ENCODE assay signal across 8 cellular contexts in the genomic region with DNA sequence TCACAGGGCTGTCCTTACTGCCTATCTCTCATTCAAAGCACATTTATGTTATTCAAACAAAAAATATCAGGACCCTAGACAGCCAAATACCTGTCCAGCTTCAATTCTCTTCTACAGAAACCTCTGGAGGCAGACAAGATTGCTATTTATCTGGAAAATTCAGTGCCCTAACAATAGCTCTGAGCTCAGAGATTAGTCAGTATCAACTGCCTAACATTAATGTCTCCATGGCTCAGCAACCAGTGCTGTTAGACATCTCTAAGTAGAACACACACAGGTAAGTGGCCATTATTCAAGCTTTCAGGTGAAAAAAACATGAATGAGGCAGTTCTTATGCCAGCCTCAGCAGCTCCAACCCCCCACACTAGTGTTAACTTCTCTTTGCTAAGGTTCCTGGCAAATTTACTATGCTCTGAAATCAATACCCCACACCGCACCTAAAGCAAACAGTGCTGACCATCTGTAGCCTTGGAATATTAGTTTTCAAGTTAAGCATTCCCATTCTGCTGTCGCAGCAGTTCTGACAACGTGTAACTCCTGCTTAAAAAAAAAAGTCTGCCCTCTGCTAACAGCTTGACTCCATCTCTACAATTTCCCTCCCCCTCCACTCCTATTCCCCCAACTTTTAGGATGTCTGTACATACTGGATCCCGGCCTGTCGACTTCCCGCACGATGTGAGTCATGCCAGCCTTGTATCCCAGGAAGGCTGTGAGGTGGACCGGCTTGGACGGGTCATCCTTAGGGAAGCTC. TPM values are rescaled to one million over a fixed set of nuclear protein-coding genes. Genes with fewer than 3 reads are reported as not detected.
A peak's percentile ranks its signal among the peaks of the same experiment; 100 is the strongest.
DNase-seq lines count a peak whose midpoint lies in the region; ATAC-seq and TF ChIP-seq lines count a peak whose summit lies in the region.

No MANE protein-coding gene starts in this region.

- DNase-seq in CD14-positive monocyte (ENCODE audit: low spot score) (no peak), LNCaP clone FGC (ENCODE audit: low read depth) (no peak), natural killer cell (no peak), T1000 (lab: John Stamatoyannopoulos, UW) (no peak), mucosa of gallbladder (ENCODE audit: low spot score) (no peak), NCI-H524 (lab: John Stamatoyannopoulos, UW) (no peak), NCI-H2081 (lab: John Stamatoyannopoulos, UW) (no peak)

- ATAC-seq in natural killer cell: no peak

- intact Hi-C loops in CD14-positive monocyte (cut with micrococcal nuclease) (loop anchor here (2.0 to 10.0 kb wide), 4 partner anchors 147 to 727 kb away; a partner anchor contains a TSS), natural killer cell (cut with micrococcal nuclease) (loop anchor here (2.0 to 5.0 kb wide), 3 partner anchors 211 to 451 kb away; no protein-coding TSS in a partner anchor)
- intact Hi-C loops in dendritic cell treated with granulocyte-macrophage colony-stimulating factor and Interleukin-4, amounts not matched to agents 40 ng/mL and 50 ng/mL, for 4 days (cut with micrococcal nuclease): loop anchor here (10.0 kb wide), 1 partner anchor 207 kb away; a partner anchor contains a TSS

- H3K4me3 Mint-ChIP-seq in CD14-positive monocyte (peak overlapping the region; percentile 98 to 99), natural killer cell (peak overlapping the region; percentile 99)
- peak overlapping the region; percentile 99 for H3K4me3 Mint-ChIP-seq in dendritic cell treated with granulocyte-macrophage colony-stimulating factor and Interleukin-4, amounts not matched to agents 40 ng/mL and 50 ng/mL, for 4 days

- H3K36me3 Mint-ChIP-seq in CD14-positive monocyte (peaks cover 50 to 54% of the 10 kb centered on the region in 2 donors), natural killer cell (no peaks in the 10 kb centered on the region)
- peaks cover 75% of the 10 kb centered on the region for H3K36me3 Mint-ChIP-seq in dendritic cell treated with granulocyte-macrophage colony-stimulating factor and Interleukin-4, amounts not matched to agents 40 ng/mL and 50 ng/mL, for 4 days (ENCODE audit: low read depth)

- H3K4me1 Mint-ChIP-seq in CD14-positive monocyte (peaks cover 39% of the 10 kb centered on the region), natural killer cell (peaks cover 34 to 69% of the 10 kb centered on the region in 2 donors)
- peaks cover 67% of the 10 kb centered on the region for H3K4me1 Mint-ChIP-seq in dendritic cell treated with granulocyte-macrophage colony-stimulating factor and Interleukin-4, amounts not matched to agents 40 ng/mL and 50 ng/mL, for 4 days (ENCODE audit: low read depth)

- H3K27ac Mint-ChIP-seq in CD14-positive monocyte: peak overlapping the region; percentile 82 to 99 (median 98)
- peak overlapping the region; percentile 100 for H3K27ac Mint-ChIP-seq in dendritic cell treated with granulocyte-macrophage colony-stimulating factor and Interleukin-4, amounts not matched to agents 40 ng/mL and 50 ng/mL, for 4 days
- peak overlapping the region; percentile 99 to 100 for H3K27ac Mint-ChIP-seq in natural killer cell

- H3K27me3 Mint-ChIP-seq in CD14-positive monocyte (ENCODE audit: low read depth in 3 of 3) (peaks cover 0 to 4% (median 3%) of the 10 kb centered on the region in 3 donors), natural killer cell (ENCODE audit: low read depth in 2 of 2) (no peaks in the 10 kb centered on the region)
- no peaks in the 10 kb centered on the region for H3K27me3 Mint-ChIP-seq in dendritic cell treated with granulocyte-macrophage colony-stimulating factor and Interleukin-4, amounts not matched to agents 40 ng/mL and 50 ng/mL, for 4 days

- no peak for TF ChIP-seq CTCF in CD14-positive monocyte (IDR thresholded peaks at IDR 0.05)
- no peak for TF ChIP-seq CTCF in LNCaP clone FGC (IDR thresholded peaks at IDR 0.05; ENCODE audit: control insufficient read depth, extremely low read depth, insufficient read depth)
- no peak for TF ChIP-seq CTCF in natural killer cell (IDR thresholded peaks at IDR 0.05)

- peak overlapping the region; percentile 96 for H3K4me3 ChIP-seq in LNCaP clone FGC (ENCODE audit: low read depth, low read length)

- H3K9me3 Mint-ChIP-seq in CD14-positive monocyte (peaks cover 0 to 2% (median 0%) of the 10 kb centered on the region in 7 donors), natural killer cell (no peaks in the 10 kb centered on the region)
- no peaks in the 10 kb centered on the region for H3K9me3 Mint-ChIP-seq in dendritic cell treated with granulocyte-macrophage colony-stimulating factor and Interleukin-4, amounts not matched to agents 40 ng/mL and 50 ng/mL, for 4 days

RNA-seq across cellular contexts. Expression of a gene that starts 1.5 kb away (rescaled TPM):
- polyA plus RNA-seq in CD14-positive monocyte: 100 to 1,000 TPM; 604 to 698 TPM
- 1,000 to 10,000 TPM; 1,534 to 1,757 (median 1,614) TPM for total RNA-seq in natural killer cell
- 1,535 TPM for total RNA-seq in mucosa of gallbladder

RNA-seq across cellular contexts. Expression of a gene that starts 31.9 kb away (rescaled TPM):
- 10 to 100 TPM; 18.0 to 39.6 TPM for polyA plus RNA-seq in CD14-positive monocyte
- total RNA-seq in natural killer cell (10 to 100 TPM; 30.3 to 35.7 (median 31.3) TPM), mucosa of gallbladder (41.8 TPM)
